In the genomic region with DNA sequence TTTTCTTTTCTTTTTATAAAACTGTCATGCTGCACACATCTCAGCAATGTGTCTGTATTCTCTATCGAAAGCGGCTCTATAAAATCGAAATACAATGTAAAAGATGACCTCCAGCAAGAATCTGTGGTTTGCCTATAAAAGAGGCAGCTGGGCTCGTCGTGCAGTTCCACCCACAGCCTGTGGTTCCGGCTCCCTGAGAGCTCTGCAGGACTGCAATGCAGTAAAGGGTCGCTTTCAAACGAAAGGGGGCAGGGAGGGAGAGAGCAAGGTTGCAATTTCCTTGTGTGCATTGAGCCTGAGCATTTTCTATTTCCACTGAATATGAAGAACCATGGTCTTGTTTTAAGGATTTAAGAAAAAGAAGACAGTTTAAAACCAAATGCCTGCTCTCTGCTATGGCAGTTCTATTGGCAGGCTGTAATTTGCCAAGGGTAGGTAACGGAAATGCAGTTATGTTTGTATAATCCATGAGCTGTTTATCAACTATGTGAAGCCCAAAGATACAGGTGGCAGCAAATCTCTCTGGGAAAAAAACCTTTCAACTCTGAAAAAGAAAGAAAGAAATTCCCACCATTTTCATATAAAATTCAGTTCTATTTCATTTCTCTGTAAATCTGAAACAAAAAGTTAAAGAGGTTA, we compare ENCODE assay signal across 9 cellular contexts.
DNase-seq lines count a peak whose midpoint lies in the region; ATAC-seq and TF ChIP-seq lines count a peak whose summit lies in the region.
"Had no signal": no experiment of that assay in that cellular context is flagged by ENCODE, and none has a peak within 500 bp of the region (broad histone marks: within the 10 kb centered on the region; RNA-seq: fewer than 3 reads in every experiment).

No MANE protein-coding gene starts in this region.

- no peaks in the 10 kb centered on the region for H3K27me3 ChIP-seq in BE2C
- no peaks in the 10 kb centered on the region for H3K27me3 ChIP-seq in hepatocyte
- H3K27me3 ChIP-seq in Caco-2 (replicated peaks; ENCODE audit: control insufficient read depth, insufficient read depth, low read length), result no peaks in the 10 kb centered on the region
- no peaks in the 10 kb centered on the region for H3K27me3 ChIP-seq in left lung

- POLR2A ChIA-PET in Caco-2 (lab: Charles Lee), result no interaction called here

- CTCF ChIA-PET in Caco-2 (lab: Charles Lee), result interaction anchor here (1.0 kb wide), 1 partner anchor 8 kb away, joined by 4 read pairs; no protein-coding TSS in a partner anchor

- H3K4me3 ChIP-seq in BE2C (ENCODE audit: low read depth, low read length) (no peak overlapping the region; the same call in 1 of the 2 replicates), hepatocyte (no peak overlapping the region), Caco-2 (ENCODE audit: low read depth, low read length) (no peak overlapping the region), left lung (no peak overlapping the region)
- H3K4me3 ChIP-seq: SJCRH30 had no signal

- 32% methylated on average over 9 of the region's 9 CpGs for WGBS in hepatocyte (ENCODE audit: low lambda C conversion rate, missing lambda C conversion rate)

- no peaks in the 10 kb centered on the region for H3K36me3 Mint-ChIP-seq in Caco-2 (ENCODE audit: insufficient read depth, unreplicated experiment)

- TF ChIP-seq CTCF in BE2C (IDR thresholded peaks at IDR 0.05; ENCODE audit: low read depth, low read length) (peak; percentile 37), hepatocyte (IDR thresholded peaks at IDR 0.05; ENCODE audit: poor library complexity) (no peak), Caco-2 (IDR thresholded peaks at IDR 0.05; ENCODE audit: insufficient read depth in 1 of 2, low read depth in 1 of 2, low read length in 1 of 2, severe bottlenecking in 1 of 2, unreplicated experiment in 1 of 2) (no peak), left lung (IDR thresholded peaks at IDR 0.05) (peak in 1 of 2 donors; percentile 26)

- H3K36me3 ChIP-seq in BE2C, result no peaks in the 10 kb centered on the region
- H3K36me3 ChIP-seq in hepatocyte (replicated peaks; ENCODE audit: insufficient read depth, low read depth), result no peaks in the 10 kb centered on the region
- H3K36me3 ChIP-seq in Caco-2 (ENCODE audit: control insufficient read depth, insufficient read depth, low read length), result no peaks in the 10 kb centered on the region
- no peaks in the 10 kb centered on the region for H3K36me3 ChIP-seq in left lung
- H3K36me3 ChIP-seq: SJCRH30 had no signal

- no peaks in the 10 kb centered on the region for H3K79me2 ChIP-seq in hepatocyte

- peaks cover 7% of the 10 kb centered on the region for H3K4me1 Mint-ChIP-seq in Caco-2 (ENCODE audit: low read depth, unreplicated experiment)

- H3K9me3 ChIP-seq in BE2C (no peaks in the 10 kb centered on the region), hepatocyte (ENCODE audit: low read depth) (no peaks in the 10 kb centered on the region), Caco-2 (no peaks in the 10 kb centered on the region), left lung (no peaks in the 10 kb centered on the region)
- H3K9me3 ChIP-seq: SJCRH30 had no signal

- no TSS peak for BruUV-seq in Caco-2 (replicated peaks; lab: Mats Ljungman, UMichigan)

- H3K27ac ChIP-seq in hepatocyte (no peak overlapping the region), left lung (no peak overlapping the region)
- H3K27ac ChIP-seq: SJCRH30 had no signal

- no peak overlapping the region for H3K4me3 Mint-ChIP-seq in Caco-2 (ENCODE audit: unreplicated experiment)

- ATAC-seq in GM19455 (IDR thresholded peaks at IDR 0.05; ENCODE audit: unreplicated experiment) (peak; percentile 55), HG02588 (IDR thresholded peaks at IDR 0.05; ENCODE audit: unreplicated experiment) (no peak), left lung (no peak)

- H3K27me3 Mint-ChIP-seq in Caco-2 (ENCODE audit: insufficient read depth, unreplicated experiment), result no peaks in the 10 kb centered on the region

- H3K4me1 ChIP-seq in BE2C (peaks cover 8% of the 10 kb centered on the region; the same call in 1 of the 2 replicates), hepatocyte (ENCODE audit: insufficient read depth) (no peaks in the 10 kb centered on the region), Caco-2 (no peaks in the 10 kb centered on the region), left lung (no peaks in the 10 kb centered on the region)
- H3K4me1 ChIP-seq: SJCRH30 had no signal

- intact Hi-C loops in Caco-2 (cut with micrococcal nuclease; ENCODE audit: unreplicated experiment) (no loop called here), left lung (cut with DNase I) (no loop called here)

- H2AFZ ChIP-seq in hepatocyte, result no peak overlapping the region

- DNase-seq in BE2C (peak; percentile 43), RKO (ENCODE audit: low spot score) (peak; percentile 15), hepatocyte (ENCODE audit: low spot score) (no peak), Caco-2 (no peak), NCI-H1105 (lab: John Stamatoyannopoulos, UW) (no peak), left lung (no peak)

- H3K27ac Mint-ChIP-seq in Caco-2 (ENCODE audit: unreplicated experiment), result no peak overlapping the region

- H3K4me2 ChIP-seq in hepatocyte, result peak overlapping the region; percentile 29

- H3K9me3 Mint-ChIP-seq in Caco-2 (ENCODE audit: unreplicated experiment), result no peaks in the 10 kb centered on the region

- H4K20me1 ChIP-seq in hepatocyte (ENCODE audit: insufficient read depth, poor library complexity, severe bottlenecking), result no peaks in the 10 kb centered on the region

- no peaks in the 10 kb centered on the region for H3K9me2 ChIP-seq in hepatocyte (replicated peaks; ENCODE audit: insufficient read depth)

Comparison
In these comparisons a context has a peak if more than half of its experiments do, and no peak if none do; other contexts are left out.
1. DNase-seq: peak in BE2C (single experiment) and RKO (single experiment); none in hepatocyte (single experiment), Caco-2 (0 of 2), NCI-H1105 (single experiment) and left lung (0 of 2).